15 cellular contexts compared by ENCODE assay signal in the genomic region with DNA sequence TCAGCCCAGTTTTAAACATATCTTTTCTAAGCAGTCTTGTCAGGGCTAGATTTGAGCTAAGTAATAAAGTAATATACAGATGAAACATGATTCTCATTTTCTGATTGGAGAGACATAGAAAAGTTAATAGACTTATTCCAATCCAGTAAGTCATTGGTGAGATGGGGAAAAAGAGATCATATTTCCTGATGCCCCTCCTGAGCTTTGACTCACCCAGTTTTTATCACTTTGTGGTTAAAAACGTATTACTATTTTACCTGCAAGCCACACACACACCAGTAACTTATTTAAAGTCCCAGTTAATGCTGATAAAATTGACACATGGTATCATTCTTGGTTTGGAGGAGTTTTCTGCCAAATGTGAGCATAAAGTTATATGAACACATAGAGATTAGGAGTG.
"Had no signal": no experiment of that assay in that cellular context is flagged by ENCODE, and none has a peak within 500 bp of the region (broad histone marks: within the 10 kb centered on the region; RNA-seq: fewer than 3 reads in every experiment).

No MANE protein-coding gene starts in this region.

- H3K36me3 ChIP-seq: heart left ventricle, ovary, tibial nerve had no signal

- H3K9me3 Mint-ChIP-seq: activated naive CD8-positive, alpha-beta T cell treated with anti-CD3 and anti-CD28 coated beads for 36 hours had no signal

- H3K4me1 ChIP-seq: tibial nerve had no signal

- H3K4me1 Mint-ChIP-seq: activated naive CD8-positive, alpha-beta T cell treated with anti-CD3 and anti-CD28 coated beads for 36 hours had no signal

- H3K27me3 Mint-ChIP-seq: activated B cell treated with CpG ODN at 0.5 μM for 24 hours; activated naive CD8-positive, alpha-beta T cell treated with anti-CD3 and anti-CD28 coated beads for 36 hours had no signal

- H3K9me3 ChIP-seq: heart left ventricle, ovary, tibial nerve had no signal

- H3K4me3 ChIP-seq: heart left ventricle, lung, ovary, tibial nerve had no signal

- H3K27ac ChIP-seq: epithelial cell of prostate, heart left ventricle, ovary, tibial nerve had no signal

- H3K27ac Mint-ChIP-seq: activated B cell treated with CpG ODN at 0.5 μM for 24 hours; activated CD8-positive, alpha-beta T cell treated with anti-CD3 and anti-CD28 coated beads, Interleukin-2, amount 10 ng/mL, durations not matched to agents 7 days and 5 days; activated naive CD8-positive, alpha-beta T cell treated with anti-CD3 and anti-CD28 coated beads for 36 hours had no signal

- H3K4me3 Mint-ChIP-seq: activated B cell treated with CpG ODN at 0.5 μM for 24 hours; activated CD8-positive, alpha-beta T cell treated with anti-CD3 and anti-CD28 coated beads, Interleukin-2, amount 10 ng/mL, durations not matched to agents 7 days and 5 days; activated naive CD8-positive, alpha-beta T cell treated with anti-CD3 and anti-CD28 coated beads for 36 hours had no signal

- ATAC-seq: activated CD8-positive, alpha-beta T cell treated with anti-CD3 and anti-CD28 coated beads, Interleukin-2, amount 10 ng/mL, durations not matched to agents 7 days and 5 days; heart left ventricle had no signal

- H3K36me3 Mint-ChIP-seq: activated naive CD8-positive, alpha-beta T cell treated with anti-CD3 and anti-CD28 coated beads for 36 hours had no signal

- H3K27me3 ChIP-seq: heart left ventricle, ovary, tibial nerve had no signal

- DNase-seq: activated B cell treated with CpG ODN at 0.5 μM for 24 hours; activated CD4-positive, alpha-beta T cell treated with anti-CD3 and anti-CD28 coated beads for 48 hours; activated CD8-positive, alpha-beta memory T cell treated with anti-CD3 and anti-CD28 coated beads, Interleukin-2, amount 50 U/mL, for 4 hours; activated CD8-positive, alpha-beta T cell treated with anti-CD3 and anti-CD28 coated beads, Interleukin-2, amount 10 ng/mL, durations not matched to agents 7 days and 5 days; activated gamma-delta T cell treated with Interleukin-2 at 50 U/mL for 16 hours; activated naive CD8-positive, alpha-beta T cell treated with anti-CD3 and anti-CD28 coated beads for 36 hours; activated T-cell treated with anti-CD3 and anti-CD28 coated beads, Interleukin-2, amount 50 U/mL, for 48 hours; dermis blood vessel endothelial cell; heart left ventricle; ovary; stimulated activated CD4-positive, alpha-beta T cell treated with anti-CD3 and anti-CD28 coated beads, Interleukin-12 subunit alpha, Interleukin-12 subunit beta, amount 100 ng/mL, for 4 hours; stimulated activated CD4-positive, alpha-beta T cell treated with anti-CD3 and anti-CD28 coated beads, Interleukin-2, amount 100 ng/mL, for 24 hours had no signal
